9 cellular contexts compared by ENCODE assay signal in the genomic region with DNA sequence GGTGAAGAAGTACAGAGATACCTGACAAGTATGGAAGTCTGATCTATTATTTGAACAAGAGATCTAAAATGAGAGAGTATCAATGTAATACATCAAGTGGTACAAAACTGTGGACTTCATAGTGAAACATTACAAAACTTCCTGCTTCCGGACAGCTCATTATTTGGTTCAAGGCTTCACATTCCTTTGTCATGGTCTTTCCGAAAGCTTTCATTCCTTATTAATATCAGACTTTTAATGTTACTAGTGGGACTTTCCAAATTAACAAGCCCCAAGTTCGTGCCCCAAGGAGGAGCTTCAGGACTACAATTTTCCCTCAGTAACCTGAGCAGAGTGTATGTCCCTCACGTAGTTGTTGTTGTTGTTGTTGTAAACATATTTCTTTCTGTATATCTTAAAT. TPM values are rescaled to one million over a fixed set of nuclear protein-coding genes. Genes with fewer than 3 reads are reported as not detected.
DNase-seq lines count a peak whose midpoint lies in the region; ATAC-seq and TF ChIP-seq lines count a peak whose summit lies in the region.
"Had no signal": no experiment of that assay in that cellular context is flagged by ENCODE, and none has a peak within 500 bp of the region (broad histone marks: within the 10 kb centered on the region; RNA-seq: fewer than 3 reads in every experiment).

No MANE protein-coding gene starts in this region.

- ATAC-seq in CD4-positive, CD25-positive, alpha-beta regulatory T cell (ENCODE audit: low read depth in 2 of 2) = no peak
- ATAC-seq in GM18505 (IDR thresholded peaks at IDR 0.05; ENCODE audit: unreplicated experiment) = no peak

- H3K4me3 Mint-ChIP-seq in CD4-positive, CD25-positive, alpha-beta regulatory T cell = peak overlapping the region; percentile 89 to 98 (median 95)

- no peaks in the 10 kb centered on the region for H3K9me3 ChIP-seq in CD4-positive, CD25-positive, alpha-beta regulatory T cell (ENCODE audit: control insufficient read depth in 2 of 2, low read length in 2 of 2)
- H3K9me3 ChIP-seq in stomach smooth muscle (ENCODE audit: control insufficient read depth in 2 of 2, low read length in 2 of 2) = no peaks in the 10 kb centered on the region

- peaks cover 39 to 55% (median 41%) of the 10 kb centered on the region in 4 donors for H3K4me1 Mint-ChIP-seq in CD4-positive, CD25-positive, alpha-beta regulatory T cell

- TF ChIP-seq POLR2A in GM18505 (IDR thresholded peaks at IDR 0.05; ENCODE audit: borderline replicate concordance, extremely low read depth, insufficient read depth, insufficient read length) = no peak

- H3K36me3 ChIP-seq in CD4-positive, CD25-positive, alpha-beta regulatory T cell (ENCODE audit: control insufficient read depth, insufficient read depth, low read length) = no peaks in the 10 kb centered on the region
- no peaks in the 10 kb centered on the region for H3K36me3 ChIP-seq in stomach smooth muscle (ENCODE audit: control insufficient read depth in 2 of 2, insufficient read depth in 2 of 2, low read length in 2 of 2)

- no peaks in the 10 kb centered on the region for H3K27me3 ChIP-seq in CD4-positive, CD25-positive, alpha-beta regulatory T cell (ENCODE audit: control insufficient read depth, insufficient read depth, low read length)
- no peaks in the 10 kb centered on the region for H3K27me3 ChIP-seq in stomach smooth muscle (ENCODE audit: control insufficient read depth in 1 of 2, insufficient read depth in 2 of 2, low read length in 2 of 2)

- DNase-seq in CD4-positive, CD25-positive, alpha-beta regulatory T cell = peak in 1 of 3 donors; percentile 27
- no peak for DNase-seq in Jurkat, Clone E6-1 (ENCODE audit: low read depth, low spot score)
- peak; percentile 20 for DNase-seq in left kidney (ENCODE audit: low read depth, low spot score)
- DNase-seq in HEK293T (ENCODE audit: extremely low spot score) = no peak
- DNase-seq in NCI-H1436 (lab: John Stamatoyannopoulos, UW) = no peak

- peak overlapping the region; percentile 95 for H3K27ac ChIP-seq in CD4-positive, CD25-positive, alpha-beta regulatory T cell (ENCODE audit: insufficient read depth, low read length, poor library complexity, severe bottlenecking)
- H3K27ac ChIP-seq in angular gyrus (ENCODE audit: low read depth, low read length) = peak overlapping the region; percentile 74
- peak overlapping the region; percentile 80 for H3K27ac ChIP-seq in stomach smooth muscle (ENCODE audit: low read length)

- peak overlapping the region; percentile 97 for H3K4me3 ChIP-seq in CD4-positive, CD25-positive, alpha-beta regulatory T cell (ENCODE audit: low read depth, low read length)
- H3K4me3 ChIP-seq in Jurkat, Clone E6-1 (ENCODE audit: low read length) = peak overlapping the region; percentile 84
- peak overlapping the region; percentile 69 to 97 for H3K4me3 ChIP-seq in stomach smooth muscle (ENCODE audit: low read length in 2 of 2)

- peak overlapping the region; percentile 69 to 93 for H3K9ac ChIP-seq in stomach smooth muscle (ENCODE audit: low read length in 2 of 2)

- no peaks in the 10 kb centered on the region for H3K9me3 Mint-ChIP-seq in CD4-positive, CD25-positive, alpha-beta regulatory T cell

- H3K27me3 Mint-ChIP-seq in CD4-positive, CD25-positive, alpha-beta regulatory T cell = peaks cover 10% of the 10 kb centered on the region

- H3K36me3 Mint-ChIP-seq in CD4-positive, CD25-positive, alpha-beta regulatory T cell = peaks cover under 1% of the 10 kb centered on the region

- H3K27ac Mint-ChIP-seq in CD4-positive, CD25-positive, alpha-beta regulatory T cell = peak overlapping the region; percentile 96 to 98 (median 98)

- peaks cover 54% of the 10 kb centered on the region for H3K4me1 ChIP-seq in CD4-positive, CD25-positive, alpha-beta regulatory T cell (ENCODE audit: control insufficient read depth, insufficient read depth, low read length, poor library complexity, severe bottlenecking)
- H3K4me1 ChIP-seq in stomach smooth muscle (ENCODE audit: control insufficient read depth, insufficient read depth, low read length) = no peaks in the 10 kb centered on the region

- CTCF ChIA-PET in HEK293T (lab: Yijun Ruan, JAX) = no interaction called here

- POLR2A ChIA-PET in HEK293T (lab: Yijun Ruan, JAX) = interaction anchor here (0.7 kb wide), 1 partner anchor 1820 kb away, joined by 4 read pairs; no protein-coding TSS in a partner anchor

TF ChIP-seq in HEK293T, 16 proteins besides CTCF, POLR2A, EP300 and RAD21:
- no peak for TF ChIP-seq L3MBTL2 (conservative IDR thresholded peaks at IDR 0.05)
- TF ChIP-seq FOXA1 (IDR thresholded peaks at IDR 0.05) = no peak
- TF ChIP-seq SP1 (IDR thresholded peaks at IDR 0.05) = no peak
- TF ChIP-seq NFRKB (IDR thresholded peaks at IDR 0.05) = no peak
- no peak for TF ChIP-seq FOXM1 (IDR thresholded peaks at IDR 0.05; ENCODE audit: borderline replicate concordance)
- no peak for TF ChIP-seq FOXK2 (IDR thresholded peaks at IDR 0.05)
- no peak for TF ChIP-seq BHLHE40 (IDR thresholded peaks at IDR 0.05; ENCODE audit: borderline replicate concordance)
- TF ChIP-seq HDGF (IDR thresholded peaks at IDR 0.05; ENCODE audit: borderline replicate concordance) = no peak
- no peak for TF ChIP-seq ARNT (IDR thresholded peaks at IDR 0.05)
TF ChIP-seq in HEK293T: peak in this region for 0.

RNA-seq across cellular contexts. Expression of a gene that starts 1.2 kb away (rescaled TPM):
- 49.9 TPM for total RNA-seq in CD4-positive, CD25-positive, alpha-beta regulatory T cell
- polyA plus RNA-seq in CD4-positive, CD25-positive, alpha-beta regulatory T cell = 10 to 100 TPM; 74.5 to 87.5 (median 80.4) TPM
- polyA plus RNA-seq in Jurkat, Clone E6-1 (2012; ENCODE audit: insufficient read depth, insufficient read length) = 18.7 TPM

RNA-seq across cellular contexts. Expression of a gene that starts 36.7 kb away (rescaled TPM):
- total RNA-seq in CD4-positive, CD25-positive, alpha-beta regulatory T cell = not detected
- not detected for polyA plus RNA-seq in CD4-positive, CD25-positive, alpha-beta regulatory T cell
- not detected for polyA plus RNA-seq in Jurkat, Clone E6-1 (2012; ENCODE audit: insufficient read depth, insufficient read length)
- total RNA-seq: NCI-H460 had no signal
